3 cellular contexts compared by ENCODE assay signal in the genomic region with DNA sequence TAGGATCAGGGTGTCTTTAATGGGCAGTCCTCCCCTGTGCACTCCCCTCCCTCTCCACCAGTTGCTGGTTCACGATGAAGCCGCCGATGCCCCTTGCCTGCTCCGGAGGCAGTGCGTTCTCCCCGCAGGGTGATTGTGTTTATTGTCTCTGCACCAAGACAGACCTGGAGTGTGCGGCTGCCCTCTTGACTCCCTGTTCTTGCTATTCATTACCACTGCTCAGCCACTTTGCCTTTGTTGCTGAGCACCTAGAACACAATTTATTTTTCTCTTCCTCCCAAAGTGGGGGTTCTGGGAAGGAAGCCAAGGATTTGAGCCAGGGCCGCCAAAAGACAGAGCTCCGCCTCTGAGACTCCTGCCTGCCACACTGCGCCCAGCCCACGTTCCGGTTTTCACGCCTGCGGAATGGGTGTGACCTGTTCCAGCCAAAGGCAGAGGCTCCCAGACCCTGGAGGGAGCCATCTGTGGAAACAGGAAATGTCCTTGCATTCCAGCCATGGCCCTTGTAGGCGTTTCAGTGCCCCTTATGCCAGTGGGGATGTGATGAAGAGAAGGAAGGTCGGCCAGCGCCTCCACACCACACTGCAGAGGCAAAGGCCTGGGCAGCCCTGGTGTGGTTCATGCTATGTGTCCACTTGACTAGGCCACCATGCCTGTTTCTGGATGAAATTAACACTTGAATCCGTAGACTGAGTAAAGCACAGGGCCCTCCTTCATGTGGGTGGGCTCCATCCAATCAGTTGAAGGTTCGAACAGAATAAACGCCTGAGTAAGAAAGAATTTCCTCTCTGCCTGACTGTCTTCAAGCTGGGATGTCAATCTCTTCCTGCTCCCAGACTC.
TF ChIP-seq lines count a peak whose summit lies in the region.

No MANE protein-coding gene starts in this region.

TF ChIP-seq in liver, 16 proteins besides CTCF, POLR2A, EP300 and RAD21:
- TF ChIP-seq, protein P1, sequence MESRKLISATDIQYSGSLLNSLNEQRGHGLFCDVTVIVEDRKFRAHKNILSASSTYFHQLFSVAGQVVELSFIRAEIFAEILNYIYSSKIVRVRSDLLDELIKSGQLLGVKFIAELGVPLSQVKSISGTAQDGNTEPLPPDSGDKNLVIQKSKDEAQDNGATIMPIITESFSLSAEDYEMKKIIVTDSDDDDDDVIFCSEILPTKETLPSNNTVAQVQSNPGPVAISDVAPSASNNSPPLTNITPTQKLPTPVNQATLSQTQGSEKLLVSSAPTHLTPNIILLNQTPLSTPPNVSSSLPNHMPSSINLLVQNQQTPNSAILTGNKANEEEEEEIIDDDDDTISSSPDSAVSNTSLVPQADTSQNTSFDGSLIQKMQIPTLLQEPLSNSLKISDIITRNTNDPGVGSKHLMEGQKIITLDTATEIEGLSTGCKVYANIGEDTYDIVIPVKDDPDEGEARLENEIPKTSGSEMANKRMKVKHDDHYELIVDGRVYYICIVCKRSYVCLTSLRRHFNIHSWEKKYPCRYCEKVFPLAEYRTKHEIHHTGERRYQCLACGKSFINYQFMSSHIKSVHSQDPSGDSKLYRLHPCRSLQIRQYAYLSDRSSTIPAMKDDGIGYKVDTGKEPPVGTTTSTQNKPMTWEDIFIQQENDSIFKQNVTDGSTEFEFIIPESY (IDR thresholded peaks at IDR 0.05) = no peak
- TF ChIP-seq NR2F2 (IDR thresholded peaks at IDR 0.05) = peak; percentile 78
- TF ChIP-seq SP1 (IDR thresholded peaks at IDR 0.05) = peak; percentile 35
- TF ChIP-seq HNF4G (IDR thresholded peaks at IDR 0.05) = no peak

TF ChIP-seq in HepG2, 621 proteins besides CTCF, POLR2A, EP300 and RAD21:
- TF ChIP-seq, protein P2, sequence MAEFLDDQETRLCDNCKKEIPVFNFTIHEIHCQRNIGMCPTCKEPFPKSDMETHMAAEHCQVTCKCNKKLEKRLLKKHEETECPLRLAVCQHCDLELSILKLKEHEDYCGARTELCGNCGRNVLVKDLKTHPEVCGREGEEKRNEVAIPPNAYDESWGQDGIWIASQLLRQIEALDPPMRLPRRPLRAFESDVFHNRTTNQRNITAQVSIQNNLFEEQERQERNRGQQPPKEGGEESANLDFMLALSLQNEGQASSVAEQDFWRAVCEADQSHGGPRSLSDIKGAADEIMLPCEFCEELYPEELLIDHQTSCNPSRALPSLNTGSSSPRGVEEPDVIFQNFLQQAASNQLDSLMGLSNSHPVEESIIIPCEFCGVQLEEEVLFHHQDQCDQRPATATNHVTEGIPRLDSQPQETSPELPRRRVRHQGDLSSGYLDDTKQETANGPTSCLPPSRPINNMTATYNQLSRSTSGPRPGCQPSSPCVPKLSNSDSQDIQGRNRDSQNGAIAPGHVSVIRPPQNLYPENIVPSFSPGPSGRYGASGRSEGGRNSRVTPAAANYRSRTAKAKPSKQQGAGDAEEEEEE (CRISPR knock-in tag; IDR thresholded peaks at IDR 0.05; ENCODE audit: borderline replicate concordance) = no peak
- TF ChIP-seq GTF3A (CRISPR knock-in tag; conservative IDR thresholded peaks at IDR 0.05) = no peak
- TF ChIP-seq, protein P3, sequence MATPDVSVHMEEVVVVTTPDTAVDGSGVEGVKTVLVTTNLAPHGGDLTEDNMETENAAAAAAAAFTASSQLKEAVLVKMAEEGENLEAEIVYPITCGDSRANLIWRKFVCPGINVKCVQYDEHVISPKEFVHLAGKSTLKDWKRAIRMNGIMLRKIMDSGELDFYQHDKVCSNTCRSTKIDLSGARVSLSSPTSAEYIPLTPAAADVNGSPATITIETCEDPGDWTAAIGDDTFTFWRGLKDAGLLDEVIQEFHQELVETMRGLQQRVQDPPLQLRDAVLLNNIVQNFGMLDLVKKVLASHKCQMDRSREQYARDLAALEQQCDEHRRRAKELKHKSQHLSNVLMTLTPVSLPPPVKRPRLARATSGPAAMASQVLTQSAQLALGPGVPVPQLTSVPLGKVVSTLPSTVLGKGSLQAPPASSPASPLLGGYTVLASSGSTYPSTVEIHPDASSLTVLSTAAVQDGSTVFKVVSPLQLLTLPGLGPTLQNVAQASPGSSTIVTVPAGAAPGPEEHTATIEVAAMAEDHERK (CRISPR knock-in tag; IDR thresholded peaks at IDR 0.05; ENCODE audit: low read depth) = no peak
- no peak for TF ChIP-seq NCOA2 (CRISPR knock-in tag; IDR thresholded peaks at IDR 0.05)
- TF ChIP-seq POLR2G (IDR thresholded peaks at IDR 0.05; ENCODE audit: low read depth, low read length) = no peak

TF ChIP-seq in endothelial cell of umbilical vein, 7 proteins besides CTCF, POLR2A, EP300 and RAD21:
- TF ChIP-seq, protein P4, sequence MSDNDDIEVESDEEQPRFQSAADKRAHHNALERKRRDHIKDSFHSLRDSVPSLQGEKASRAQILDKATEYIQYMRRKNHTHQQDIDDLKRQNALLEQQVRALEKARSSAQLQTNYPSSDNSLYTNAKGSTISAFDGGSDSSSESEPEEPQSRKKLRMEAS (IDR thresholded peaks at IDR 0.05; ENCODE audit: insufficient read depth, insufficient read length) = no peak
- TF ChIP-seq POLR2AphosphoS5 (IDR thresholded peaks at IDR 0.05; ENCODE audit: insufficient read depth, low read depth, low read length) (no peak), EZH2 (IDR thresholded peaks at IDR 0.05; ENCODE audit: borderline replicate concordance, low read depth, low read length, severe bottlenecking) (no peak), GATA2 (IDR thresholded peaks at IDR 0.05; ENCODE audit: insufficient read depth, insufficient read length, low read depth, low read length) (no peak), MYC (IDR thresholded peaks at IDR 0.05; ENCODE audit: low read depth, low read length) (no peak), FOS (IDR thresholded peaks at IDR 0.05; ENCODE audit: borderline replicate concordance, insufficient read depth, low read length) (no peak), JUN (IDR thresholded peaks at IDR 0.05; ENCODE audit: borderline replicate concordance, insufficient read depth, insufficient read length, low read depth) (no peak)
